ENCODE assay signal across 8 cellular contexts in the genomic region with DNA sequence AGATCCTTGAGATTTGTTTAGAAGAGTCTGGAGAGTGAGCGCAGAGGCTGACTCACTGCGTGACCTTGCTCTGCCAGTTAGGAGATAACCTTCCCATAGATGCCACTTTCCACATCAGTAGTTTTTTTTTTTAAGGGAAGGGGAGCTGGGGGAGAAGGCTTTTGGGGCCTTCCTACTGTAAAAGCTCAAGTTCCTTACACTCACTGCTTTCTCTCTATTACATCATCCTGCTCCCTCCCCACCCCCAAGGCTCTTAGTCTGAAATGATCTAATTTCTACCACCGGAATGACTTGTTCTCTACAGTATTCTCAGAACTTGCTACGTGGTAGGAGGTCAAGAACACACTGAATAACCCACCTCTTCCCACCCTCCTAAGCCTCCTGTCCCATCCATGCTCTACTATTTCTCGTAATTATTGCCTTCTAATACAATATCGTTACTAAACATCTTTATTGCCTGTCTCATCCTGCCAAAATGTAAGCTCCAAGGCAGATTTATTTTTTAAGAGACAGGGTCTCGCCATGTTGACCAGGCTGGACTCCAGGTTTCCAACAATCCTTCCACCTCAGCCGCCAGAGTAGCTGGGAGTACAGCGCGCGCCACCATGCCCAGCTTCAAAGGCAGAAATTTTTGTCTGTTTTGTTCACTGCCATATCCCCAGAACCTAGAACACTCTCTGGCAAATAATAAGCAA. TPM values are rescaled to one million over a fixed set of nuclear protein-coding genes. Genes with fewer than 3 reads are reported as not detected.
DNase-seq lines count a peak whose midpoint lies in the region; ATAC-seq and TF ChIP-seq lines count a peak whose summit lies in the region.

No MANE protein-coding gene starts in this region.

- POLR2A ChIA-PET in activated CD8-positive, alpha-beta T cell treated with anti-CD3 and anti-CD28 coated beads, Interleukin-2, amount 10 ng/mL, durations not matched to agents 7 days and 5 days (lab: Charles Lee) = interaction anchor here (0.9 to 4.4 kb wide), 11 partner anchors 11 to 233 kb away, joined by 3 to 21 read pairs (median 6); partner anchors contain the start of genes DUS3L, NDUFA11 and RPL36

- H3K36me3 ChIP-seq in skeletal muscle satellite cell (ENCODE audit: insufficient read depth, low read length) = peaks cover 13% of the 10 kb centered on the region

- H3K4me3 Mint-ChIP-seq in activated CD8-positive, alpha-beta T cell treated with anti-CD3 and anti-CD28 coated beads, Interleukin-2, amount 10 ng/mL, durations not matched to agents 7 days and 5 days = peak overlapping the region; percentile 95

- H3K27ac Mint-ChIP-seq in activated CD8-positive, alpha-beta T cell treated with anti-CD3 and anti-CD28 coated beads, Interleukin-2, amount 10 ng/mL, durations not matched to agents 7 days and 5 days = peak overlapping the region; percentile 96

- peak overlapping the region; percentile 92 for H3K9ac ChIP-seq in skeletal muscle satellite cell (ENCODE audit: low read depth, low read length)

- peaks cover 21% of the 10 kb centered on the region for H3K4me1 ChIP-seq in skeletal muscle satellite cell (ENCODE audit: control insufficient read depth, insufficient read depth, low read length)

- DNase-seq in ELF-1 (ENCODE audit: low read depth, low spot score) = peak; percentile 22
- peak; percentile 46 to 72 for DNase-seq in Kasumi-1 (lab: John Stamatoyannopoulos, UW)
- peak; percentile 77 for DNase-seq in activated CD8-positive, alpha-beta T cell treated with anti-CD3 and anti-CD28 coated beads, Interleukin-2, amount 10 ng/mL, durations not matched to agents 7 days and 5 days
- DNase-seq in fibroblast of villous mesenchyme (ENCODE audit: low read depth) = peak; percentile 94
- no peak for DNase-seq in substantia nigra (lab: John Stamatoyannopoulos, UW)
- no peak for DNase-seq in left lobe of liver (ENCODE audit: low spot score)
- DNase-seq in NCI-H2171 (lab: John Stamatoyannopoulos, UW) = no peak

- peaks cover 34% of the 10 kb centered on the region for H3K36me3 Mint-ChIP-seq in activated CD8-positive, alpha-beta T cell treated with anti-CD3 and anti-CD28 coated beads, Interleukin-2, amount 10 ng/mL, durations not matched to agents 7 days and 5 days (ENCODE audit: low read depth)

- CTCF ChIA-PET in activated CD8-positive, alpha-beta T cell treated with anti-CD3 and anti-CD28 coated beads, Interleukin-2, amount 10 ng/mL, durations not matched to agents 7 days and 5 days (lab: Charles Lee) = interaction anchor here (2.3 to 8.7 kb wide), 2 partner anchors 30 to 85 kb away, joined by 8 to 113 read pairs; partner anchors contain the start of gene RPL36

- H3K27ac ChIP-seq in substantia nigra (ENCODE audit: low read depth, low read length, poor library complexity, severe bottlenecking) = no peak overlapping the region

- H3K4me3 ChIP-seq in fibroblast of villous mesenchyme (ENCODE audit: low read depth, low read length) (peak overlapping the region; percentile 88), skeletal muscle satellite cell (ENCODE audit: low read length) (peak overlapping the region; percentile 84)

- H3K4me2 ChIP-seq in skeletal muscle satellite cell (ENCODE audit: low read length) = peak overlapping the region; percentile 86

- H3K9me3 Mint-ChIP-seq in activated CD8-positive, alpha-beta T cell treated with anti-CD3 and anti-CD28 coated beads, Interleukin-2, amount 10 ng/mL, durations not matched to agents 7 days and 5 days (ENCODE audit: insufficient read depth) = no peaks in the 10 kb centered on the region

- ATAC-seq in activated CD8-positive, alpha-beta T cell treated with anti-CD3 and anti-CD28 coated beads, Interleukin-2, amount 10 ng/mL, durations not matched to agents 7 days and 5 days = no peak
- no peak for ATAC-seq in left lobe of liver

- no peaks in the 10 kb centered on the region for H3K9me3 ChIP-seq in skeletal muscle satellite cell (replicated peaks; ENCODE audit: low read length)

- TF ChIP-seq CTCF in fibroblast of villous mesenchyme (IDR thresholded peaks at IDR 0.05; ENCODE audit: insufficient read depth, low read depth, low read length) = no peak

- H3K27me3 ChIP-seq in skeletal muscle satellite cell (ENCODE audit: control insufficient read depth, insufficient read depth, low read length) = no peaks in the 10 kb centered on the region

- H3K27me3 Mint-ChIP-seq in activated CD8-positive, alpha-beta T cell treated with anti-CD3 and anti-CD28 coated beads, Interleukin-2, amount 10 ng/mL, durations not matched to agents 7 days and 5 days (ENCODE audit: low read depth) = no peaks in the 10 kb centered on the region

- H3K4me1 Mint-ChIP-seq in activated CD8-positive, alpha-beta T cell treated with anti-CD3 and anti-CD28 coated beads, Interleukin-2, amount 10 ng/mL, durations not matched to agents 7 days and 5 days (ENCODE audit: low read depth) = peaks cover 32% of the 10 kb centered on the region

RNA-seq across cellular contexts. Expression of gene LONP1, which starts 1.2 kb away (rescaled TPM):
- 100 to 1,000 TPM; 114 to 129 TPM for total RNA-seq in activated CD8-positive, alpha-beta T cell treated with anti-CD3 and anti-CD28 coated beads, Interleukin-2, amount 10 ng/mL, durations not matched to agents 7 days and 5 days
- total RNA-seq in fibroblast of villous mesenchyme (65.2 and 116 TPM in 2 replicates), left lobe of liver (68.7 TPM)
- 98.5 and 121 TPM in 2 replicates for total RNA-seq in skeletal muscle satellite cell (2012; rRNA removed)

RNA-seq across cellular contexts. Expression of gene CATSPERD, which starts 1.7 kb away (rescaled TPM):
- not detected for total RNA-seq in activated CD8-positive, alpha-beta T cell treated with anti-CD3 and anti-CD28 coated beads, Interleukin-2, amount 10 ng/mL, durations not matched to agents 7 days and 5 days
- total RNA-seq in fibroblast of villous mesenchyme (not detected in 2 replicates), left lobe of liver (not detected)
- total RNA-seq in skeletal muscle satellite cell (2012; rRNA removed) = not detected in 2 replicates

RNA-seq across cellular contexts. Expression of gene RPL36, which starts 28.6 kb away (rescaled TPM):
- total RNA-seq in activated CD8-positive, alpha-beta T cell treated with anti-CD3 and anti-CD28 coated beads, Interleukin-2, amount 10 ng/mL, durations not matched to agents 7 days and 5 days = 100 to 1,000 TPM; 926 to 951 TPM
- 257 and 261 TPM in 2 replicates for total RNA-seq in fibroblast of villous mesenchyme
- 301 and 432 TPM in 2 replicates for total RNA-seq in skeletal muscle satellite cell (2012; rRNA removed)
- 241 TPM for total RNA-seq in left lobe of liver

RNA-seq across cellular contexts. Expression of gene HSD11B1L, which starts 37.9 kb away (rescaled TPM):
- 1 to 10 TPM; 2.0 to 2.1 TPM for total RNA-seq in activated CD8-positive, alpha-beta T cell treated with anti-CD3 and anti-CD28 coated beads, Interleukin-2, amount 10 ng/mL, durations not matched to agents 7 days and 5 days
- 6.5 and 9.0 TPM in 2 replicates for total RNA-seq in fibroblast of villous mesenchyme
- 3.3 and 7.4 TPM in 2 replicates for total RNA-seq in skeletal muscle satellite cell (2012; rRNA removed)
- total RNA-seq in left lobe of liver = 4.1 TPM

RNA-seq across cellular contexts. Expression of gene MICOS13, which starts 38.4 kb away (rescaled TPM):
- total RNA-seq in activated CD8-positive, alpha-beta T cell treated with anti-CD3 and anti-CD28 coated beads, Interleukin-2, amount 10 ng/mL, durations not matched to agents 7 days and 5 days = 10 to 100 TPM; 53.1 to 55.1 TPM
- total RNA-seq in fibroblast of villous mesenchyme (21.2 and 31.9 TPM in 2 replicates), left lobe of liver (38.4 TPM)
- 43.9 and 52.6 TPM in 2 replicates for total RNA-seq in skeletal muscle satellite cell (2012; rRNA removed)

Comparison
In these comparisons a context has a peak if more than half of its experiments do, and no peak if none do; other contexts are left out.
1. DNase-seq: peak in ELF-1 (single experiment), Kasumi-1 (2 of 2), activated CD8-positive, alpha-beta T cell treated with anti-CD3 and anti-CD28 coated beads, Interleukin-2, amount 10 ng/mL, durations not matched to agents 7 days and 5 days (single experiment) and fibroblast of villous mesenchyme (single experiment); none in substantia nigra (0 of 49), left lobe of liver (single experiment) and NCI-H2171 (single experiment).